8 cellular contexts compared by ENCODE assay signal in the genomic region with DNA sequence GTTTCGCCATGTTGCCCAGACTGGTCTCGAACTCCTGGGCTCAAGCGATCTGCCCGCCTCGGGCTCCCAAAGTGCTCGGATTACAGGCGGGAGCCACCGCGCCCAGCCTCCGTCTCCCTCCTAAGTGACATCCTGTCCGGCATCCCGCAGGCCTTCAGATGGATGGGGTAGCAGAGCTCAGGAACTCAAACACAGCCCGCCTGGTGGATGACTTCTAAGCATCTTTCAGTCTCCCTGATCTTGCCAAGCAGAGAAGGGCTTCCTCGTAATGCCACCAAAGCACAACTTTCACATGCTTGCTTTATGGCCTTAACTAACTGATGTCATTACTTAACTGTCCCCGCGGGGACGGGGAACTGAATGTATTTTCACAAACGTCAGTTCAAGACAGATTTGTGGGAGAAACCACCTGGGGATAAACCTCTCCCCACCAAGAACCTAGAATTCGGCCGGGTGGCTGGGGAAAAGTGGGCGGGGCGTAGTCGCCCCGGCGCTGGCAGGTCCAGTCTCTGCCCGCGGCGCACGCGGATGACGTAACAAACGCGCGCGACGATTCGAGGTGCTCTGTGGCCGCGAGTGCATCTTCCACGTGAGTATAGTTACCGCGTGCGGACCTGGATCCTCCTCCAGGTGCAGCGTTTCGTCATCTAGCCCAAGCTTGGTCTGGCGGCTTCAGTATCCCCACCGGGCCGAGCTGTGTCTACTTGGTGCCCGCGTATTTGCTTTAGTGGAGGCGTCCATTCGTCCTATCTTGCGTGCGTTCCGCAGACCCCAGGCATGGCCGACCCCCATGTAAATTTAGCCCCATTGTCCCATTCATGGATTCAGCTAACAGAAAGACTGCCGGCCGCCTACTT. TPM values are rescaled to one million over a fixed set of nuclear protein-coding genes. Genes with fewer than 3 reads are reported as not detected.
DNase-seq lines count a peak whose midpoint lies in the region; ATAC-seq and TF ChIP-seq lines count a peak whose summit lies in the region.

A gene with protein sequence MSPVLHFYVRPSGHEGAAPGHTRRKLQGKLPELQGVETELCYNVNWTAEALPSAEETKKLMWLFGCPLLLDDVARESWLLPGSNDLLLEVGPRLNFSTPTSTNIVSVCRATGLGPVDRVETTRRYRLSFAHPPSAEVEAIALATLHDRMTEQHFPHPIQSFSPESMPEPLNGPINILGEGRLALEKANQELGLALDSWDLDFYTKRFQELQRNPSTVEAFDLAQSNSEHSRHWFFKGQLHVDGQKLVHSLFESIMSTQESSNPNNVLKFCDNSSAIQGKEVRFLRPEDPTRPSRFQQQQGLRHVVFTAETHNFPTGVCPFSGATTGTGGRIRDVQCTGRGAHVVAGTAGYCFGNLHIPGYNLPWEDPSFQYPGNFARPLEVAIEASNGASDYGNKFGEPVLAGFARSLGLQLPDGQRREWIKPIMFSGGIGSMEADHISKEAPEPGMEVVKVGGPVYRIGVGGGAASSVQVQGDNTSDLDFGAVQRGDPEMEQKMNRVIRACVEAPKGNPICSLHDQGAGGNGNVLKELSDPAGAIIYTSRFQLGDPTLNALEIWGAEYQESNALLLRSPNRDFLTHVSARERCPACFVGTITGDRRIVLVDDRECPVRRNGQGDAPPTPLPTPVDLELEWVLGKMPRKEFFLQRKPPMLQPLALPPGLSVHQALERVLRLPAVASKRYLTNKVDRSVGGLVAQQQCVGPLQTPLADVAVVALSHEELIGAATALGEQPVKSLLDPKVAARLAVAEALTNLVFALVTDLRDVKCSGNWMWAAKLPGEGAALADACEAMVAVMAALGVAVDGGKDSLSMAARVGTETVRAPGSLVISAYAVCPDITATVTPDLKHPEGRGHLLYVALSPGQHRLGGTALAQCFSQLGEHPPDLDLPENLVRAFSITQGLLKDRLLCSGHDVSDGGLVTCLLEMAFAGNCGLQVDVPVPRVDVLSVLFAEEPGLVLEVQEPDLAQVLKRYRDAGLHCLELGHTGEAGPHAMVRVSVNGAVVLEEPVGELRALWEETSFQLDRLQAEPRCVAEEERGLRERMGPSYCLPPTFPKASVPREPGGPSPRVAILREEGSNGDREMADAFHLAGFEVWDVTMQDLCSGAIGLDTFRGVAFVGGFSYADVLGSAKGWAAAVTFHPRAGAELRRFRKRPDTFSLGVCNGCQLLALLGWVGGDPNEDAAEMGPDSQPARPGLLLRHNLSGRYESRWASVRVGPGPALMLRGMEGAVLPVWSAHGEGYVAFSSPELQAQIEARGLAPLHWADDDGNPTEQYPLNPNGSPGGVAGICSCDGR (N-terminal part only) (plus strand): TSS at position 539 of the 857 bp plus-strand sequence. CDS start 4,649 bp downstream, outside the sequence.

- DNase-seq in AG09319 (ENCODE audit: extremely low read depth, low read depth) (peak; percentile 72), NCI-H526 treated with DMSO at 0.1 percent for 48 hours (lab: John Stamatoyannopoulos, UW) (peak; percentile 64), coronary artery (ENCODE audit: low spot score) (peak; percentile 95), left kidney (ENCODE audit: low read depth, low spot score) (peak; percentile 98)
- DNase-seq in activated CD4-positive, alpha-beta T cell treated with anti-CD3 and anti-CD28 coated beads, Interleukin-2, amount 10 ng/mL, durations not matched to agents 7 days and 5 days, result peak; percentile 96
- peak; percentile 94 to 98 for DNase-seq in stimulated activated CD4-positive, alpha-beta T cell treated with anti-CD3 and anti-CD28 coated beads, Interleukin-1b, Interleukin-23, amount 100 ng/mL, for 4 hours (ENCODE audit: low read depth in 2 of 2)

- H3K4me3 ChIP-seq in coronary artery, result peak within 1 kb of the TSS; percentile 77

- TF ChIP-seq CTCF in AG09319 (IDR thresholded peaks at IDR 0.05; ENCODE audit: low read depth, low read length), result no peak
- no peak for TF ChIP-seq CTCF in coronary artery (IDR thresholded peaks at IDR 0.05)

- no peaks in the 10 kb centered on the region for H3K27me3 Mint-ChIP-seq in activated CD4-positive, alpha-beta T cell treated with anti-CD3 and anti-CD28 coated beads, Interleukin-2, amount 10 ng/mL, durations not matched to agents 7 days and 5 days

- CTCF ChIA-PET in activated CD4-positive, alpha-beta T cell treated with anti-CD3 and anti-CD28 coated beads, Interleukin-2, amount 10 ng/mL, durations not matched to agents 7 days and 5 days (lab: Charles Lee), result interaction anchor here (0.5 to 1.8 kb wide), 14 partner anchors 9 to 1478 kb away, joined by 3 to 8 read pairs (median 4); a partner anchor contains a TSS

- POLR2A ChIA-PET in activated CD4-positive, alpha-beta T cell treated with anti-CD3 and anti-CD28 coated beads, Interleukin-2, amount 10 ng/mL, durations not matched to agents 7 days and 5 days (lab: Charles Lee), result interaction anchor here (0.9 to 1.8 kb wide), 3 partner anchors 21 to 46 kb away, joined by 3 to 7 read pairs (median 3); a partner anchor contains a TSS

- peaks cover 42% of the 10 kb centered on the region for H3K4me1 Mint-ChIP-seq in activated CD4-positive, alpha-beta T cell treated with anti-CD3 and anti-CD28 coated beads, Interleukin-2, amount 10 ng/mL, durations not matched to agents 7 days and 5 days

- H3K27ac Mint-ChIP-seq in activated CD4-positive, alpha-beta T cell treated with anti-CD3 and anti-CD28 coated beads, Interleukin-2, amount 10 ng/mL, durations not matched to agents 7 days and 5 days, result peak within 1 kb of the TSS; percentile 100

- peaks cover 25% of the 10 kb centered on the region for H3K36me3 Mint-ChIP-seq in activated CD4-positive, alpha-beta T cell treated with anti-CD3 and anti-CD28 coated beads, Interleukin-2, amount 10 ng/mL, durations not matched to agents 7 days and 5 days (ENCODE audit: low read depth)

- ATAC-seq in GM19023 (IDR thresholded peaks at IDR 0.05; ENCODE audit: unreplicated experiment) (peak; percentile 48), HG03460 (IDR thresholded peaks at IDR 0.05; ENCODE audit: unreplicated experiment) (peak; percentile 46)

- H3K4me3 Mint-ChIP-seq in activated CD4-positive, alpha-beta T cell treated with anti-CD3 and anti-CD28 coated beads, Interleukin-2, amount 10 ng/mL, durations not matched to agents 7 days and 5 days, result peak within 1 kb of the TSS; percentile 98

- H3K27ac ChIP-seq in coronary artery, result peak within 1 kb of the TSS; percentile 96 to 97

- H3K9me3 Mint-ChIP-seq in activated CD4-positive, alpha-beta T cell treated with anti-CD3 and anti-CD28 coated beads, Interleukin-2, amount 10 ng/mL, durations not matched to agents 7 days and 5 days, result no peaks in the 10 kb centered on the region

RNA-seq across cellular contexts. Expression of the gene that starts here (rescaled TPM):
- total RNA-seq in activated CD4-positive, alpha-beta T cell treated with anti-CD3 and anti-CD28 coated beads, Interleukin-2, amount 10 ng/mL, durations not matched to agents 7 days and 5 days, result 10 to 100 TPM; 54.0 to 60.4 TPM

Comparison
In these comparisons a context has a peak if more than half of its experiments do, and no peak if none do; other contexts are left out.
1. Peak in every context shown above with its lines: DNase-seq, ATAC-seq, H3K4me3 ChIP-seq and H3K27ac ChIP-seq.